In the genomic region with DNA sequence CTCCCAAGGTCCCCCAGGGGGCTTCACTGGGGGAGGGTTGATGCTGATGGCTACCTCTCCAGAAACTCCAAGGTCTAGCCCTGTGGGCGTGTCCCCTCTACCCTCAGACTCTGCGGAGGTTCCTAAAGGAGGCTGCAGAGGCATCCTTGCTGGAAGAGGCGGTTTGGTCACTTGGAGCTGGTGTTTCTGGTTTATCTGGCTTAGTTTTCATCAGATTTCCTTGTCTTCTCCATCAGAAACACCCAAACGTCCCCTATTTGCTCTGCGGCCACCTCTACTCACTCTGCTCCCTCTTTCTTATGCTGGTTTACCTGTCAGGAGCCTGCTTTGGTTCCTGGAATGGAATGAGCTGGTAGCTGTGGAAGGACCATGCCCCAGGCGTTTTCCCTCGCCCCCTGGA, we compare ENCODE assay signal across 13 cellular contexts. TPM values are rescaled to one million over a fixed set of nuclear protein-coding genes. Genes with fewer than 3 reads are reported as not detected.
"Had no signal": no experiment of that assay in that cellular context is flagged by ENCODE, and none has a peak within 500 bp of the region (broad histone marks: within the 10 kb centered on the region; RNA-seq: fewer than 3 reads in every experiment).

No MANE protein-coding gene starts in this region.

- DNase-seq: activated CD4-positive, alpha-beta T cell treated with anti-CD3 and anti-CD28 coated beads, Interleukin-2, amount 50 U/mL, for 4 hours; activated effector memory CD4-positive, alpha-beta T cell treated with Interleukin-2 at 50 U/mL for 16 hours; activated T-cell treated with anti-CD3 and anti-CD28 coated beads, Interleukin-2, amount 50 U/mL, for 24 hours; amygdala; cerebellar nuclear complex; effector memory CD8-positive, alpha-beta T cell; erythroblast; glutamatergic neuron; stimulated activated naive B cell treated with anti-CD40 and anti-IgM and Interleukin-4, amounts not matched to agents 10 μg/mL and 1 μg/mL and 100 μg/mL, for 72 hours; SW 1271 had no signal

RNA-seq across cellular contexts. Expression of gene PKP1, which starts 2.5 kb away (rescaled TPM):
- total RNA-seq: activated naive CD4-positive, alpha-beta T cell treated with anti-CD3 and anti-CD28 coated beads, Interleukin-2, amount 50 U/mL, for 72 hours; fibroblast of villous mesenchyme; natural killer cell treated with Interleukin-12 subunit alpha and Interleukin-12 subunit beta and Interleukin-15 and Interleukin-18, amount 100 ng/mL, for 72 hours had no signal
